In the genomic region with DNA sequence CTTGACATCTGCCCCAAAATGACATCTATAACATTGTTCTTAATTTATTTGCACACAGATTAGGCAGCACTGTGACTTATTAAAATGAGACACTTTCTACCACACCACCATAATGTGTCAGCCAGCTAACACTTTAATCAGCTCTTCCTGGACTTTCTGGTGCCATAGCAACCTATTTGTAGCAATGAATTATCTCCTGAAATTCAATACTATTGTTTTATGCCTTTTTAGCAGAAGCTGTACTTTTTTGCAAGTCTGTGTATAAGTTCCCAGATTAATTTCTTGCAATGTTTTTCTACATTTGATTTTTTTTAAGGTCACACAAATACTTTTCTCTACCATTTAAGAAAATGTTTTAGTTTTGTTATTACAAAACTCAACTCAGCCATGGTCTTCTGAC, we compare ENCODE assay signal across 1 cellular context.
TF ChIP-seq lines count a peak whose summit lies in the region.

No MANE protein-coding gene starts in this region.

TF ChIP-seq in IMR-90, 13 proteins besides CTCF, POLR2A, EP300 and RAD21:
- TF ChIP-seq MAFK (IDR thresholded peaks at IDR 0.05; ENCODE audit: low read depth, low read length) (no peak), CEBPB (IDR thresholded peaks at IDR 0.05; ENCODE audit: low read depth, low read length) (no peak), MAZ (IDR thresholded peaks at IDR 0.05; ENCODE audit: borderline replicate concordance, low read depth, low read length) (no peak), NFE2L2 (IDR thresholded peaks at IDR 0.05; ENCODE audit: low read depth, low read length) (no peak), RFX5 (IDR thresholded peaks at IDR 0.05; ENCODE audit: low read depth, low read length) (no peak), FOS (IDR thresholded peaks at IDR 0.05; ENCODE audit: low read depth, low read length) (no peak), RCOR1 (IDR thresholded peaks at IDR 0.05; ENCODE audit: insufficient replicate concordance, low read length) (no peak), SMC3 (IDR thresholded peaks at IDR 0.05; ENCODE audit: low read depth, low read length) (no peak), MXI1 (IDR thresholded peaks at IDR 0.05; ENCODE audit: borderline replicate concordance, low read depth, low read length) (no peak), CHD1 (IDR thresholded peaks at IDR 0.05; ENCODE audit: low read depth, low read length) (no peak)
- TF ChIP-seq, protein P1, sequence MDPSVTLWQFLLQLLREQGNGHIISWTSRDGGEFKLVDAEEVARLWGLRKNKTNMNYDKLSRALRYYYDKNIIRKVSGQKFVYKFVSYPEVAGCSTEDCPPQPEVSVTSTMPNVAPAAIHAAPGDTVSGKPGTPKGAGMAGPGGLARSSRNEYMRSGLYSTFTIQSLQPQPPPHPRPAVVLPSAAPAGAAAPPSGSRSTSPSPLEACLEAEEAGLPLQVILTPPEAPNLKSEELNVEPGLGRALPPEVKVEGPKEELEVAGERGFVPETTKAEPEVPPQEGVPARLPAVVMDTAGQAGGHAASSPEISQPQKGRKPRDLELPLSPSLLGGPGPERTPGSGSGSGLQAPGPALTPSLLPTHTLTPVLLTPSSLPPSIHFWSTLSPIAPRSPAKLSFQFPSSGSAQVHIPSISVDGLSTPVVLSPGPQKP (IDR thresholded peaks at IDR 0.05; ENCODE audit: borderline replicate concordance, low read depth, low read length) = no peak
- TF ChIP-seq, protein P2, sequence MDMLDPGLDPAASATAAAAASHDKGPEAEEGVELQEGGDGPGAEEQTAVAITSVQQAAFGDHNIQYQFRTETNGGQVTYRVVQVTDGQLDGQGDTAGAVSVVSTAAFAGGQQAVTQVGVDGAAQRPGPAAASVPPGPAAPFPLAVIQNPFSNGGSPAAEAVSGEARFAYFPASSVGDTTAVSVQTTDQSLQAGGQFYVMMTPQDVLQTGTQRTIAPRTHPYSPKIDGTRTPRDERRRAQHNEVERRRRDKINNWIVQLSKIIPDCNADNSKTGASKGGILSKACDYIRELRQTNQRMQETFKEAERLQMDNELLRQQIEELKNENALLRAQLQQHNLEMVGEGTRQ (IDR thresholded peaks at IDR 0.05; ENCODE audit: low read depth, low read length) = no peak
